ENCODE assay signal across 8 cellular contexts in the genomic region with DNA sequence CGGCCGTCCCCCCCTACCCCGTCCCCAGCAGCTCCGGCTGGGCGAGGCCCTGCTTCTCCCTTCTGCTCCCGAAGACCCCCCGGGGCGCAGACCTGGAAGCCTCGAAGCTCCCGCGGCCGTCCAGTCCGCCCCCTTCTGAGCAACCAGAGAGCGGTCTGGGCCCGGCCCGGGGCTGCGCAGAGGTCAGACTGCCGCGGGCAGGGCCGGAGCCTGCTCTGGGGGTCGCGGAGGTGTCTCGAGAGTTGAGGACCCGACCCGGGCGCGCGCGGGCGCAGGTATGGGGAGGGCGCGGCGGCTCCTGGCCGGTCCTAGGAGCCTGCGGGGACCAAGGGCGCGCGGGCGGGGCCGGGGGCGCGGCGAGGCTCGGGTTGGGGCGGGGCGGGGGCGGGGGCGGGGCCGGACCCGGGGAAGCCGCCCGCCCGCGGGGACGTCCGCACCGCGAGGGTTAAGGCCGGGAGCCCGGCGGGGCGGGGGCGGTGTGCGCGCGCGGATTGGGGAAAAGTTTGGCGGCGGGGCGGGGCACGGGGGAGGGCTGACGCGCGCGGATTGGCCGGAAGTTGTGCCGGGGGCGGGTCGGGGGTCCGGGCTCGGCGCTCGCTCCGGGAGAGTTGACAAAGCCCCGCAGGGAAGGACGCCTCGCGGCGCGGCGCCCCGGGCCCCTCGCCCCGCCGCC. TPM values are rescaled to one million over a fixed set of nuclear protein-coding genes. Genes with fewer than 3 reads are reported as not detected.
DNase-seq lines count a peak whose midpoint lies in the region; ATAC-seq and TF ChIP-seq lines count a peak whose summit lies in the region.

A gene with protein sequence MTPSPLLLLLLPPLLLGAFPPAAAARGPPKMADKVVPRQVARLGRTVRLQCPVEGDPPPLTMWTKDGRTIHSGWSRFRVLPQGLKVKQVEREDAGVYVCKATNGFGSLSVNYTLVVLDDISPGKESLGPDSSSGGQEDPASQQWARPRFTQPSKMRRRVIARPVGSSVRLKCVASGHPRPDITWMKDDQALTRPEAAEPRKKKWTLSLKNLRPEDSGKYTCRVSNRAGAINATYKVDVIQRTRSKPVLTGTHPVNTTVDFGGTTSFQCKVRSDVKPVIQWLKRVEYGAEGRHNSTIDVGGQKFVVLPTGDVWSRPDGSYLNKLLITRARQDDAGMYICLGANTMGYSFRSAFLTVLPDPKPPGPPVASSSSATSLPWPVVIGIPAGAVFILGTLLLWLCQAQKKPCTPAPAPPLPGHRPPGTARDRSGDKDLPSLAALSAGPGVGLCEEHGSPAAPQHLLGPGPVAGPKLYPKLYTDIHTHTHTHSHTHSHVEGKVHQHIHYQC (plus strand): TSS at position 605 of the 673 bp plus-strand sequence. CDS start 860 bp downstream, outside the sequence.

- WGBS in endodermal cell (ENCODE audit: insufficient coverage in 1 of 2, insufficient read length in 1 of 2), 2 experiments: 0 to 2% methylated on average over 22 to 94 of the region's 95 CpGs
- WGBS in mesodermal cell (ENCODE audit: insufficient coverage in 2 of 2), 2 experiments: 1% methylated on average over 31 to 34 of the region's 95 CpGs

- H3K4me3 ChIP-seq in endodermal cell (ENCODE audit: low read length): peak within 1 kb of the TSS; percentile 58
- peak within 1 kb of the TSS; percentile 47 for H3K4me3 ChIP-seq in mesodermal cell (ENCODE audit: extremely low read depth, insufficient read depth, low read length, poor library complexity, severe bottlenecking)

- H3K27ac Mint-ChIP-seq in HFFc6 (peak within 1 kb of the TSS; percentile 57), endodermal cell (peak within 1 kb of the TSS; percentile 21)

- no peak within 1 kb of the TSS for H3K9ac ChIP-seq in endodermal cell (ENCODE audit: extremely low read depth, low read length, poor library complexity, severe bottlenecking)

- peaks cover 10% of the 10 kb centered on the region for H3K9me3 ChIP-seq in endodermal cell (ENCODE audit: control insufficient read depth, low read length)
- H3K9me3 ChIP-seq in mesodermal cell (ENCODE audit: control insufficient read depth, low read length): no peaks in the 10 kb centered on the region

- no peak for TF ChIP-seq CTCF in HFFc6 (IDR thresholded peaks at IDR 0.05)
- no peak for TF ChIP-seq CTCF in endodermal cell (conservative IDR thresholded peaks at IDR 0.05)

- peaks cover 8% of the 10 kb centered on the region for H3K36me3 ChIP-seq in endodermal cell (ENCODE audit: control insufficient read depth, insufficient read depth, low read length)
- peaks cover 5% of the 10 kb centered on the region for H3K36me3 ChIP-seq in mesodermal cell (ENCODE audit: control insufficient read depth, insufficient read depth, low read length)

- peak; percentile 93 for DNase-seq in Daoy (ENCODE audit: low read depth)
- DNase-seq in HFFc6: peak; percentile 71
- DNase-seq in NCI-H82 treated with DMSO at 0.1 percent for 48 hours (lab: John Stamatoyannopoulos, UW; ENCODE audit: unreplicated experiment): peak; percentile 11
- DNase-seq in activated CD8-positive, alpha-beta memory T cell treated with anti-CD3 and anti-CD28 coated beads, Interleukin-2, amount 50 U/mL, for 1 hour (ENCODE audit: extremely low read depth): peak; percentile 79
- DNase-seq in endodermal cell: peak; percentile 96
- peak; percentile 81 for DNase-seq in stimulated activated CD8-positive, alpha-beta memory T cell treated with anti-CD3 and anti-CD28 coated beads, Interleukin-12 subunit alpha, Interleukin-12 subunit beta, amount 100 ng/mL, for 4 hours (ENCODE audit: low read depth)

- H3K9me3 Mint-ChIP-seq in HFFc6 (peaks cover 8% of the 10 kb centered on the region), endodermal cell (peaks cover 13% of the 10 kb centered on the region)

- H3K36me3 Mint-ChIP-seq in HFFc6 (ENCODE audit: low read depth) (no peaks in the 10 kb centered on the region), endodermal cell (ENCODE audit: low read depth) (peaks cover 8% of the 10 kb centered on the region)

- H3K4me1 Mint-ChIP-seq in HFFc6 (ENCODE audit: low read depth) (peaks cover 5% of the 10 kb centered on the region; the same call in 1 of the 2 replicates), endodermal cell (peaks cover 6% of the 10 kb centered on the region)

- H3K4me1 ChIP-seq in endodermal cell (ENCODE audit: control insufficient read depth, insufficient read depth, low read length): peaks cover 3% of the 10 kb centered on the region
- H3K4me1 ChIP-seq in mesodermal cell (ENCODE audit: control insufficient read depth, insufficient read depth, low read length, poor library complexity, severe bottlenecking): no peaks in the 10 kb centered on the region

- H3K27me3 Mint-ChIP-seq in HFFc6 (ENCODE audit: insufficient read depth): peaks cover 18% of the 10 kb centered on the region
- peaks cover 40% of the 10 kb centered on the region for H3K27me3 Mint-ChIP-seq in endodermal cell (ENCODE audit: insufficient read depth)

- H3K27me3 ChIP-seq in endodermal cell (ENCODE audit: control insufficient read depth, insufficient read depth, low read length, poor library complexity, severe bottlenecking): peaks cover 47% of the 10 kb centered on the region

- no peak for ATAC-seq in GM18858 (IDR thresholded peaks at IDR 0.05; ENCODE audit: unreplicated experiment)

- peak within 1 kb of the TSS; percentile 76 for H3K4me3 Mint-ChIP-seq in HFFc6
- H3K4me3 Mint-ChIP-seq in endodermal cell: peak within 1 kb of the TSS; percentile 55

- H3K27ac ChIP-seq in endodermal cell (ENCODE audit: low read depth, low read length) (no peak within 1 kb of the TSS), mesodermal cell (ENCODE audit: low read depth, low read length, severe bottlenecking) (no peak within 1 kb of the TSS)

RNA-seq across cellular contexts. Expression of the gene that starts here (rescaled TPM):
- total RNA-seq in Daoy (2014; rRNA removed; shearing (Covaris generic)): 35.5 and 40.6 TPM in 2 replicates
- total RNA-seq in HFFc6 (2021; fragmentation: NEBNext Ultra II Directional; extraction: Animal tissue kit (Norgen Biotek cat#: 25700)): 10 to 100 TPM; 15.4 to 40.8 (median 17.3) TPM
- total RNA-seq in endodermal cell: 10 to 100 TPM; 51.0 to 93.3 TPM
- 33.2 TPM for polyA plus RNA-seq in endodermal cell (2013, experiment 1 of 2)
- 31.8 TPM for polyA plus RNA-seq in endodermal cell (2013, experiment 2 of 2)
- 33.4 TPM for polyA plus RNA-seq in mesodermal cell (2013, experiment 1 of 2)
- 29.9 TPM for polyA plus RNA-seq in mesodermal cell (2013, experiment 2 of 2)

Comparison
In these comparisons a context has a peak if more than half of its experiments do, and no peak if none do; other contexts are left out.
1. DNase-seq: peak in every context shown above with its lines; median percentile 96 in endodermal cell; 93 in Daoy; 81 in stimulated activated CD8-positive, alpha-beta memory T cell treated with anti-CD3 and anti-CD28 coated beads, Interleukin-12 subunit alpha, Interleukin-12 subunit beta, amount 100 ng/mL, for 4 hours; 79 in activated CD8-positive, alpha-beta memory T cell treated with anti-CD3 and anti-CD28 coated beads, Interleukin-2, amount 50 U/mL, for 1 hour; 71 in HFFc6; 11 in NCI-H82 treated with DMSO at 0.1 percent for 48 hours.